12 cellular contexts compared by ENCODE assay signal in the genomic region with DNA sequence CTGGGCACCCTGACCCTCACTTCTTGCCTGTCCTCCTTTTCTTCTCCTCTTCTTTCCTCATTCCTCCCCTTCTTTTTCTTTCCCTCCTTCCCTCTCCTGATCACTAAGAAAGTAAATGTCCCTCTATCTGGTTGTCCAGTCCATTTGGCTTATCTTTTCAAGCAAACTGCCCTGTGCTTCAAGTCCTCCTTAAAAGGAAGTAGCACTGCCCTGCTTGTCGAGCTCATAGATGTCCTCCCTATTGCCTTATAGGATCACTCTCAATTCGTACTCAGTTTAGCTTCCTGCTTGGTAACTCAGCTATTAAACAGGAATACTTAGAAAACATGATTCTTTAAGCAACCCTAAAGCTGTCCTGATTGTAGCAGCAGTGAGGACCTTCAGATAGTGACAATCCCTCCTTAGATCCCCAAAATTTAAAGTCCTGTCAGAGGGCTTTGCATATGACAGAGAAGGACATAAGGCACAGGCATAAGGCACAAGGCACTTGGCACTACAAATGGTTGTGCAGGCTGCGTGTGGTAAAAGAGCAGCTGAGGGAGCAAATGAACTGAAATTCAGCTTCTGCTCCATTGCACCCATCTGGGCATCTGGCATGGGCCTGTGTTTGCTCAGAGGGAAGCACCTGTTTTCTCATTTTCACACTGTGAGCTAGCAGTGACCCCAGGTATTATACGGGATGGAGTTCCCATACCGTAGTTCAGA.
A peak's percentile ranks its signal among the peaks of the same experiment; 100 is the strongest.
DNase-seq lines count a peak whose midpoint lies in the region; ATAC-seq and TF ChIP-seq lines count a peak whose summit lies in the region.
"Had no signal": no experiment of that assay in that cellular context is flagged by ENCODE, and none has a peak within 500 bp of the region (broad histone marks: within the 10 kb centered on the region; RNA-seq: fewer than 3 reads in every experiment).

No MANE protein-coding gene starts in this region.

- no peak overlapping the region for H3K27ac ChIP-seq in DOHH2 (ENCODE audit: low read depth, low read length)
- H3K27ac ChIP-seq: stomach had no signal

- H4K20me1 ChIP-seq in DOHH2 (ENCODE audit: control insufficient read depth, insufficient read depth, low read depth, low read length): no peaks in the 10 kb centered on the region

- no peaks in the 10 kb centered on the region for H3K9me2 ChIP-seq in DOHH2 (replicated peaks; ENCODE audit: control insufficient read depth, low read length)

- H3K9me3 ChIP-seq in DOHH2 (ENCODE audit: control insufficient read depth, insufficient read depth, low read length): no peaks in the 10 kb centered on the region
- H3K9me3 ChIP-seq: stomach had no signal

- 0 out of 2 replicates have a peak overlapping the region, but pooled peaks have one; percentile 4 for H3K4me2 ChIP-seq in DOHH2 (ENCODE audit: low read length)

- no peak overlapping the region for H3K4me3 ChIP-seq in DOHH2 (ENCODE audit: low read length)
- H3K4me3 ChIP-seq: stomach had no signal

- H3K27me3 ChIP-seq in DOHH2 (ENCODE audit: control insufficient read depth, low read length): no peaks in the 10 kb centered on the region
- H3K27me3 ChIP-seq: stomach had no signal

- H3K4me1 ChIP-seq in DOHH2 (ENCODE audit: control insufficient read depth, low read length): peaks cover 50% of the 10 kb centered on the region

- ATAC-seq in GM19463 (IDR thresholded peaks at IDR 0.05; ENCODE audit: unreplicated experiment) (peak; percentile 57), HG03354 (IDR thresholded peaks at IDR 0.05; ENCODE audit: poor library complexity, severe bottlenecking, unreplicated experiment) (peak; percentile 63)
- ATAC-seq: left lobe of liver had no signal

- DNase-seq in cerebellar cortex (ENCODE audit: low spot score) (peak; percentile 97), NCI-H146 treated with DMSO at 0.1 percent for 48 hours (lab: John Stamatoyannopoulos, UW; ENCODE audit: unreplicated experiment) (no peak), NCI-H2227 (lab: John Stamatoyannopoulos, UW; ENCODE audit: unreplicated experiment) (no peak)
- no peak for DNase-seq in activated CD4-positive, alpha-beta T cell treated with anti-CD3 and anti-CD28 coated beads for 48 hours
- no peak for DNase-seq in activated CD4-positive, CD25-positive, alpha-beta regulatory T cell (lab: John Stamatoyannopoulos, UW)
- DNase-seq: DMS79 treated with DMSO at 0.1 percent for 48 hours, NCI-H2081 treated with DMSO at 0.1 percent for 48 hours, stomach had no signal

- no peaks in the 10 kb centered on the region for H3F3A ChIP-seq in DOHH2 (ENCODE audit: control insufficient read depth, insufficient read depth)

- no peaks in the 10 kb centered on the region for H3K79me2 ChIP-seq in DOHH2 (ENCODE audit: control insufficient read depth, low read length)

- no peak for TF ChIP-seq CTCF in DOHH2 (IDR thresholded peaks at IDR 0.05; ENCODE audit: low read depth, low read length, poor library complexity, severe bottlenecking)

- H3K36me3 ChIP-seq in DOHH2 (ENCODE audit: control insufficient read depth, low read length): peaks cover 73% of the 10 kb centered on the region
